ENCODE assay signal across 8 cellular contexts in genomic region chr1:93613895-93614294, GRCh38.
DNase-seq lines count a peak whose midpoint lies in the region; TF ChIP-seq lines count a peak whose summit lies in the region.

No MANE protein-coding gene starts in this region.

- peak; percentile 61 to 79 for DNase-seq in tibial artery
- no peak for DNase-seq in endothelial cell (ENCODE audit: low spot score)
- no peak for DNase-seq in AG08396 (ENCODE audit: low spot score)
- no peak for DNase-seq in effector CD8-positive, alpha-beta T cell (lab: John Stamatoyannopoulos, UW)
- no peak for DNase-seq in activated CD4-positive, alpha-beta T cell treated with anti-CD3 and anti-CD28 coated beads, Interleukin-2, amount 10 ng/mL, durations not matched to agents 24 days and 14 days

- H3K36me3 ChIP-seq in OCI-LY3 (replicated peaks; ENCODE audit: low read depth, low read length), result peaks cover 21% of the 10 kb centered on the region
- no peaks in the 10 kb centered on the region for H3K36me3 ChIP-seq in endocrine pancreas (ENCODE audit: control insufficient read depth, insufficient read depth, low read length)
- peaks cover 31% of the 10 kb centered on the region for H3K36me3 ChIP-seq in mesodermal cell (ENCODE audit: control insufficient read depth, insufficient read depth, low read length)
- no peaks in the 10 kb centered on the region for H3K36me3 ChIP-seq in tibial artery

- intact Hi-C loops in tibial artery (cut with DNase I; ENCODE audit: low total_unique reads), result no loop called here
- intact Hi-C loops in activated CD4-positive, alpha-beta T cell treated with anti-CD3 and anti-CD28 coated beads, Interleukin-2, amount 10 ng/mL, durations not matched to agents 24 days and 14 days (cut with micrococcal nuclease), result no loop called here

- no peaks in the 10 kb centered on the region for H3K36me3 Mint-ChIP-seq in endothelial cell (ENCODE audit: low read depth, unreplicated experiment)
- H3K36me3 Mint-ChIP-seq in activated CD4-positive, alpha-beta T cell treated with anti-CD3 and anti-CD28 coated beads, Interleukin-2, amount 10 ng/mL, durations not matched to agents 24 days and 14 days (ENCODE audit: low read depth), result no peaks in the 10 kb centered on the region

- H3K4me1 Mint-ChIP-seq in endothelial cell (ENCODE audit: unreplicated experiment), result peaks cover 40% of the 10 kb centered on the region
- H3K4me1 Mint-ChIP-seq in activated CD4-positive, alpha-beta T cell treated with anti-CD3 and anti-CD28 coated beads, Interleukin-2, amount 10 ng/mL, durations not matched to agents 24 days and 14 days, result peaks cover 20% of the 10 kb centered on the region

- no peak overlapping the region for H2AFZ ChIP-seq in OCI-LY3 (ENCODE audit: low read depth, low read length)

- 0 out of 2 replicates have a peak overlapping the region, but pooled peaks have one; percentile 1 for H3K4me2 ChIP-seq in OCI-LY3 (ENCODE audit: low read length)

- H4K20me1 ChIP-seq in OCI-LY3 (ENCODE audit: insufficient read depth, low read length), result peaks cover 57% of the 10 kb centered on the region

- H3K27ac ChIP-seq in OCI-LY3 (ENCODE audit: low read length) (no peak overlapping the region), mesodermal cell (ENCODE audit: low read depth, low read length, severe bottlenecking) (peak overlapping the region; percentile 77), tibial artery (peak overlapping the region; percentile 80 to 90)

- peaks cover 4% of the 10 kb centered on the region for H3K27me3 Mint-ChIP-seq in endothelial cell (ENCODE audit: unreplicated experiment)
- peaks cover 46% of the 10 kb centered on the region for H3K27me3 Mint-ChIP-seq in activated CD4-positive, alpha-beta T cell treated with anti-CD3 and anti-CD28 coated beads, Interleukin-2, amount 10 ng/mL, durations not matched to agents 24 days and 14 days

- H3K4me1 ChIP-seq in OCI-LY3 (ENCODE audit: low read length), result peaks cover 96% of the 10 kb centered on the region
- H3K4me1 ChIP-seq in endocrine pancreas (ENCODE audit: control insufficient read depth, insufficient read depth, low read length), result peaks cover 6% of the 10 kb centered on the region
- H3K4me1 ChIP-seq in mesodermal cell (ENCODE audit: control insufficient read depth, insufficient read depth, low read length, poor library complexity, severe bottlenecking), result peaks cover 73% of the 10 kb centered on the region
- H3K4me1 ChIP-seq in tibial artery, result peaks cover 0 to 88% (median 64%) of the 10 kb centered on the region in 4 donors

- H3K79me2 ChIP-seq in OCI-LY3 (ENCODE audit: low read length), result peaks cover 94% of the 10 kb centered on the region

- H3K27ac Mint-ChIP-seq in endothelial cell (ENCODE audit: unreplicated experiment), result no peak overlapping the region
- no peak overlapping the region for H3K27ac Mint-ChIP-seq in activated CD4-positive, alpha-beta T cell treated with anti-CD3 and anti-CD28 coated beads, Interleukin-2, amount 10 ng/mL, durations not matched to agents 24 days and 14 days

- H3K27me3 ChIP-seq in OCI-LY3 (ENCODE audit: low read depth, low read length) (no peaks in the 10 kb centered on the region), endocrine pancreas (ENCODE audit: control insufficient read depth, insufficient read depth, low read length) (no peaks in the 10 kb centered on the region), tibial artery (no peaks in the 10 kb centered on the region)

- H3K4me3 Mint-ChIP-seq in endothelial cell (ENCODE audit: unreplicated experiment), result no peak overlapping the region
- no peak overlapping the region for H3K4me3 Mint-ChIP-seq in activated CD4-positive, alpha-beta T cell treated with anti-CD3 and anti-CD28 coated beads, Interleukin-2, amount 10 ng/mL, durations not matched to agents 24 days and 14 days

- no peak for TF ChIP-seq CTCF in OCI-LY3 (IDR thresholded peaks at IDR 0.05; ENCODE audit: low read depth, low read length)
- no peak for TF ChIP-seq CTCF in tibial artery (IDR thresholded peaks at IDR 0.05)
- no peak for TF ChIP-seq CTCF in endothelial cell (IDR thresholded peaks at IDR 0.05; ENCODE audit: unreplicated experiment)

- H3K9ac ChIP-seq in OCI-LY3 (ENCODE audit: low read length) (no peak overlapping the region), endocrine pancreas (ENCODE audit: control insufficient read depth, insufficient read depth, low read length) (no peak overlapping the region)

- H3K9me3 ChIP-seq in OCI-LY3 (ENCODE audit: insufficient read depth, low read length) (no peaks in the 10 kb centered on the region), endocrine pancreas (ENCODE audit: control insufficient read depth, low read length) (no peaks in the 10 kb centered on the region), mesodermal cell (ENCODE audit: control insufficient read depth, low read length) (no peaks in the 10 kb centered on the region), tibial artery (no peaks in the 10 kb centered on the region)

- WGBS in mesodermal cell (ENCODE audit: insufficient coverage in 2 of 2), 2 experiments, result 72 to 78% methylated on average over 10 to 11 of the region's 11 CpGs

- H3K9me3 Mint-ChIP-seq in endothelial cell (ENCODE audit: unreplicated experiment), result no peaks in the 10 kb centered on the region
- no peaks in the 10 kb centered on the region for H3K9me3 Mint-ChIP-seq in activated CD4-positive, alpha-beta T cell treated with anti-CD3 and anti-CD28 coated beads, Interleukin-2, amount 10 ng/mL, durations not matched to agents 24 days and 14 days

- H3K4me3 ChIP-seq in OCI-LY3 (ENCODE audit: low read length), result no peak overlapping the region
- peak overlapping the region; percentile 37 for H3K4me3 ChIP-seq in endocrine pancreas (ENCODE audit: control insufficient read depth, insufficient read depth, low read length)
- no peak overlapping the region for H3K4me3 ChIP-seq in mesodermal cell (ENCODE audit: extremely low read depth, insufficient read depth, low read length, poor library complexity, severe bottlenecking)
- H3K4me3 ChIP-seq in tibial artery, result peak overlapping the region; percentile 55 to 63

Comparison
In these comparisons a context has a peak if more than half of its experiments do, and no peak if none do; other contexts are left out.
1. H3K4me3 ChIP-seq: peak in endocrine pancreas (single experiment) and tibial artery (2 of 2); none in OCI-LY3 (single experiment) and mesodermal cell (single experiment).
2. DNase-seq: peak in tibial artery (2 of 2); none in endothelial cell (single experiment), AG08396 (single experiment), effector CD8-positive, alpha-beta T cell (single experiment) and activated CD4-positive, alpha-beta T cell treated with anti-CD3 and anti-CD28 coated beads, Interleukin-2, amount 10 ng/mL, durations not matched to agents 24 days and 14 days (single experiment).